ENCODE assay signal across 6 cellular contexts in the genomic region with DNA sequence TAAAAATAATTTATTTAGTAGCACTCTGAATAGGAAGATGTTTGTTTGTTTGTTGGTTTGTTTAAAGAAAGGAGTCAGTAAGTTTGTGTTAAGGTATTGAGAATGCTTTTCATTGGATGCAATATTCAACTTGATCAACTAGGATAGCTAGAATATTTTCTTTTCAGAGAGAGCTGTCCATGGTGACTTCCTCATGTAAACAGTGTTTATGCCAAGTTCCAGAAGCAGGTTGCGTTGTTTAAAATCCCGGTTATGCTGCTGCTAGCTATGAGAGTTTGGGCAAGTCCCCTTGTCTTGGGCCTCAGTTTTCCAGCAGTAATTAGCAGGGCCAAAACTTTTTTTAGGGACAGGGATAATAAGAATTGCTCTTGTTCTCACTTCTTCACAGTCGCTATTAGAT.
"Had no signal": no experiment of that assay in that cellular context is flagged by ENCODE, and none has a peak within 500 bp of the region (broad histone marks: within the 10 kb centered on the region; RNA-seq: fewer than 3 reads in every experiment).

No MANE protein-coding gene starts in this region.

- H3K4me3 Mint-ChIP-seq: H9 had no signal

- H3K4me1 Mint-ChIP-seq: H9 had no signal

- H3K9me3 Mint-ChIP-seq: H9 had no signal

- H3K4me3 ChIP-seq: GM23248 had no signal

- H3K27ac Mint-ChIP-seq: H9 had no signal

- H3K4me2 ChIP-seq: KMS-11 had no signal

- H3K9ac ChIP-seq: GM23248, KMS-11 had no signal

- H2AFZ ChIP-seq: GM23248 had no signal

- H3K27ac ChIP-seq: GM23248, KMS-11 had no signal

- DNase-seq: GM23248, H9, HCEC 1CT, IMR-90, KBM-7 had no signal
